Comparison of ENCODE assay signal across 2 cellular contexts in the genomic region with DNA sequence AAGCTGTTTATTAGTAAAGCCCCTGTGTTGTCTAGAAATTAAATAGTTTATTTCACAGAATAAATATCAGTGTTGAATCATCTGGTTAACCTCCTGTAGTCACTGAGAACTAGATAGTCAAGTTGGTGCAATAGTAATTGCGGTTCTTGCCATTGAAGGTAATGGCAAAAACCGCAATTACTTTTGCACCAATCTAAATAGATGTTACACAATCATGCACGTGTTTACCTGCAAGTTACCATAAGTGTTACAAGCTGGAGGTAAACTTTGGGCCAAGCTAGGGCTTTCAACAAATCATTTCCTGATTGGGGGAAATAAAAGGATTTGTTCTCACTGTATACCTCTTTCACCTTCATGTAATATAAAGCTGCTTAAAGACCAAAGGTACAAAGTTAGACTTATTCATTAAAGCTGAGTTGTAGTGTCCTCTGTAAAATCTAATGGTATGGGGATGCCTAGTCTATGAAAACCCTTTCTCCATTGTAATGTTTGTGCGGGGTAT.
TF ChIP-seq lines count a peak whose summit lies in the region.

No MANE protein-coding gene starts in this region.

TF ChIP-seq in IMR-90, 13 proteins besides CTCF, POLR2A, EP300 and RAD21:
- TF ChIP-seq CEBPB (IDR thresholded peaks at IDR 0.05; ENCODE audit: low read depth, low read length) (peak; percentile 51), MAFK (IDR thresholded peaks at IDR 0.05; ENCODE audit: low read depth, low read length) (no peak), NFE2L2 (IDR thresholded peaks at IDR 0.05; ENCODE audit: low read depth, low read length) (no peak), MXI1 (IDR thresholded peaks at IDR 0.05; ENCODE audit: borderline replicate concordance, low read depth, low read length) (no peak)
- TF ChIP-seq, protein P1, sequence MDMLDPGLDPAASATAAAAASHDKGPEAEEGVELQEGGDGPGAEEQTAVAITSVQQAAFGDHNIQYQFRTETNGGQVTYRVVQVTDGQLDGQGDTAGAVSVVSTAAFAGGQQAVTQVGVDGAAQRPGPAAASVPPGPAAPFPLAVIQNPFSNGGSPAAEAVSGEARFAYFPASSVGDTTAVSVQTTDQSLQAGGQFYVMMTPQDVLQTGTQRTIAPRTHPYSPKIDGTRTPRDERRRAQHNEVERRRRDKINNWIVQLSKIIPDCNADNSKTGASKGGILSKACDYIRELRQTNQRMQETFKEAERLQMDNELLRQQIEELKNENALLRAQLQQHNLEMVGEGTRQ (IDR thresholded peaks at IDR 0.05; ENCODE audit: low read depth, low read length): no peak
- TF ChIP-seq, protein P2, sequence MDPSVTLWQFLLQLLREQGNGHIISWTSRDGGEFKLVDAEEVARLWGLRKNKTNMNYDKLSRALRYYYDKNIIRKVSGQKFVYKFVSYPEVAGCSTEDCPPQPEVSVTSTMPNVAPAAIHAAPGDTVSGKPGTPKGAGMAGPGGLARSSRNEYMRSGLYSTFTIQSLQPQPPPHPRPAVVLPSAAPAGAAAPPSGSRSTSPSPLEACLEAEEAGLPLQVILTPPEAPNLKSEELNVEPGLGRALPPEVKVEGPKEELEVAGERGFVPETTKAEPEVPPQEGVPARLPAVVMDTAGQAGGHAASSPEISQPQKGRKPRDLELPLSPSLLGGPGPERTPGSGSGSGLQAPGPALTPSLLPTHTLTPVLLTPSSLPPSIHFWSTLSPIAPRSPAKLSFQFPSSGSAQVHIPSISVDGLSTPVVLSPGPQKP (IDR thresholded peaks at IDR 0.05; ENCODE audit: borderline replicate concordance, low read depth, low read length): no peak

TF ChIP-seq in endothelial cell of umbilical vein, 7 proteins besides CTCF, POLR2A, EP300 and RAD21:
- no peak for TF ChIP-seq EZH2 (IDR thresholded peaks at IDR 0.05; ENCODE audit: borderline replicate concordance, low read depth, low read length, severe bottlenecking)
- no peak for TF ChIP-seq POLR2AphosphoS5 (IDR thresholded peaks at IDR 0.05; ENCODE audit: insufficient read depth, low read depth, low read length)
- TF ChIP-seq MYC (IDR thresholded peaks at IDR 0.05; ENCODE audit: low read depth, low read length): no peak
- TF ChIP-seq, protein P3, sequence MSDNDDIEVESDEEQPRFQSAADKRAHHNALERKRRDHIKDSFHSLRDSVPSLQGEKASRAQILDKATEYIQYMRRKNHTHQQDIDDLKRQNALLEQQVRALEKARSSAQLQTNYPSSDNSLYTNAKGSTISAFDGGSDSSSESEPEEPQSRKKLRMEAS (IDR thresholded peaks at IDR 0.05; ENCODE audit: insufficient read depth, insufficient read length): no peak
- no peak for TF ChIP-seq JUN (IDR thresholded peaks at IDR 0.05; ENCODE audit: borderline replicate concordance, insufficient read depth, insufficient read length, low read depth)
- no peak for TF ChIP-seq GATA2 (IDR thresholded peaks at IDR 0.05; ENCODE audit: insufficient read depth, insufficient read length, low read depth, low read length)
- TF ChIP-seq FOS (IDR thresholded peaks at IDR 0.05; ENCODE audit: borderline replicate concordance, insufficient read depth, low read length): no peak
